In the genomic region with DNA sequence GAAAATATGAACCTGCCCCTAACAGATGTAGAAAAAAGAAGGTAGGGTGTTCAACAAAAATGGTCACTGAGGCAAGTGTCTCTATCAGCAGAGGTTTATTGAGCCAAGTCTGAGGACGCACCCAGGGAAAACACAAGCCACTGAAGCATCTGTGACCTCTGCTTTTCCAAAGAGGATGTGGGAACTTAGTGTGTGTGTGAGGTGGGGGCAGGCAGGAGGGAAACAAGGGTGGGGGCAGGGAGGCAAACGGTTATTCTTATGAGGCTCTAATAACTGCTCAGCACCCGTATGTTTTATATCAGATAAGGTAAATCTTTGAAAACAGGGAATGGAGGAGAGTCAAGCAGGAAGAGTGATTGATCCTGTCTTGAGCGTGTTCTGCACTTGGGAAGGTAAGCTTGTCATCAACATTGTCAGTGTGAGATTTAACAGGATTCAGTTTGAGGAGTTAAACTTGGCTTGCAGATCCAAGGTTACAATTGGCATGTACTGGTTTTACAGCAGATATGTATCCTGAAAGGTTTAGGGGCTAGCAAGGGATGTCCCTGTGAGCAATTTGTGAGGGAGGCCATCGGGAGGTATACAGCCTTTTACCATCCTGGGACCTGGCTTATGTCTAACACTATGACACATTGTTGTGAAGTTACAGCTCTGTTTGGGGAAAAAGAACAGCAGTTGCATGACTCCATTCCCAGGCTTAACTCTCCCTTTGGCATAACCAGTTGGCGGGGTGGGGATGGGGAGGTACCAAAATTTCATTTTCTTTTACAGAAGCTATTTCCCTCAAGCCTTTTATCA, we compare ENCODE assay signal across 21 cellular contexts. TPM values are rescaled to one million over a fixed set of nuclear protein-coding genes. Genes with fewer than 3 reads are reported as not detected.
A peak's percentile ranks its signal among the peaks of the same experiment; 100 is the strongest.
DNase-seq lines count a peak whose midpoint lies in the region; ATAC-seq and TF ChIP-seq lines count a peak whose summit lies in the region.
"Had no signal": no experiment of that assay in that cellular context is flagged by ENCODE, and none has a peak within 500 bp of the region (broad histone marks: within the 10 kb centered on the region; RNA-seq: fewer than 3 reads in every experiment).

No MANE protein-coding gene starts in this region.

- no peaks in the 10 kb centered on the region for H3K23me2 ChIP-seq in H9 (ENCODE audit: insufficient read length, low read depth, low read length, poor library complexity, severe bottlenecking)

- H4K20me1 ChIP-seq in H9 (ENCODE audit: control insufficient read depth, insufficient read depth, insufficient read length) (no peaks in the 10 kb centered on the region), SK-N-SH (ENCODE audit: insufficient read depth) (peaks cover 33% of the 10 kb centered on the region; the same call in 1 of the 2 replicates)

- no peak overlapping the region for H3K4ac ChIP-seq in H9 (ENCODE audit: low read depth, low read length)

- peaks cover 1 to 4% (median 2%) of the 10 kb centered on the region in 3 experiments; a peak in 3 of 7 replicates for H3K36me3 Mint-ChIP-seq in H9 (ENCODE audit: insufficient read depth in 1 of 3, low read depth in 3 of 3)
- H3K36me3 Mint-ChIP-seq: activated naive CD8-positive, alpha-beta T cell treated with anti-CD3 and anti-CD28 coated beads, Interleukin-2, amount 10 ng/mL, durations not matched to agents 7 days and 5 days; stimulated activated effector memory CD8-positive, alpha-beta T cell treated with anti-CD3 and anti-CD28 coated beads, Interleukin-12 subunit alpha, Interleukin-12 subunit beta, amount 100 ng/mL, for 72 hours had no signal

- no peak for TF ChIP-seq CTCF in H9 (conservative IDR thresholded peaks at IDR 0.05)
- TF ChIP-seq CTCF in SK-N-SH (IDR thresholded peaks at IDR 0.05): no peak
- TF ChIP-seq CTCF in fibroblast of mammary gland (conservative IDR thresholded peaks at IDR 0.05; ENCODE audit: control insufficient read depth, insufficient read depth, low read depth, low read length): no peak

- H3K18ac ChIP-seq in H9 (ENCODE audit: insufficient read length, low read depth, low read length): no peak overlapping the region

- H3K56ac ChIP-seq in H9 (ENCODE audit: insufficient read length, low read depth, low read length): no peak overlapping the region

- H3K4me3 ChIP-seq in SK-N-SH (ENCODE audit: low read depth in 2 of 2, low read length in 1 of 2): no peak overlapping the region
- H3K4me3 ChIP-seq in fibroblast of mammary gland (ENCODE audit: control insufficient read depth, low read depth, low read length): no peak overlapping the region
- no peak overlapping the region for H3K4me3 ChIP-seq in rectal smooth muscle tissue (ENCODE audit: low read length)
- H3K4me3 ChIP-seq: coronary artery, thoracic aorta had no signal

- no peaks in the 10 kb centered on the region for H3K9me2 ChIP-seq in SK-N-SH

- H3T11ph ChIP-seq in H9 (ENCODE audit: low read length): no peak overlapping the region

- peaks cover 12% of the 10 kb centered on the region for H3K79me1 ChIP-seq in H9 (ENCODE audit: insufficient read depth, low read depth, low read length, poor library complexity, severe bottlenecking)

- no peak overlapping the region for H3K23ac ChIP-seq in H9 (ENCODE audit: insufficient read length, low read depth, low read length)

- no peak overlapping the region for H2AK5ac ChIP-seq in H9 (ENCODE audit: insufficient read length, low read length)

- no peaks in the 10 kb centered on the region for H3K9me3 ChIP-seq in H9 (ENCODE audit: control insufficient read depth, low read depth, low read length)
- no peaks in the 10 kb centered on the region for H3K9me3 ChIP-seq in SK-N-SH
- H3K9me3 ChIP-seq: thoracic aorta had no signal

- H3K79me2 ChIP-seq in H9 (ENCODE audit: insufficient read depth, low read length): peaks cover 5% of the 10 kb centered on the region; the same call in 1 of the 2 replicates
- H3K79me2 ChIP-seq in SK-N-SH (ENCODE audit: insufficient read depth): peaks cover 34% of the 10 kb centered on the region

- peaks cover 53 to 62% of the 10 kb centered on the region in 2 experiments for H3K4me1 Mint-ChIP-seq in H9
- H3K4me1 Mint-ChIP-seq: activated naive CD8-positive, alpha-beta T cell treated with anti-CD3 and anti-CD28 coated beads, Interleukin-2, amount 10 ng/mL, durations not matched to agents 7 days and 5 days had no signal

- H2BK12ac ChIP-seq in H9 (ENCODE audit: insufficient read length, low read depth, low read length): no peak overlapping the region

- TF ChIP-seq RAD21 in SK-N-SH (IDR thresholded peaks at IDR 0.05; ENCODE audit: low read length): no peak

- ATAC-seq in HG03045 (IDR thresholded peaks at IDR 0.05; ENCODE audit: unreplicated experiment): no peak
- ATAC-seq in HG03432 (IDR thresholded peaks at IDR 0.05; ENCODE audit: unreplicated experiment): no peak
- ATAC-seq: activated CD4-positive, CD25-positive, alpha-beta regulatory T cell treated with anti-CD3 and anti-CD28 coated beads, Interleukin-2, amount 50 U/mL, for 24 hours; PC-3; stimulated activated effector memory CD8-positive, alpha-beta T cell treated with anti-CD3 and anti-CD28 coated beads, Interleukin-12 subunit alpha, Interleukin-12 subunit beta, amount 100 ng/mL, for 72 hours had no signal

- H2BK120ac ChIP-seq in H9 (ENCODE audit: low read depth, low read length, poor library complexity, severe bottlenecking): no peak overlapping the region

- no peak for TF ChIP-seq EP300 in SK-N-SH (IDR thresholded peaks at IDR 0.05; ENCODE audit: borderline replicate concordance in 1 of 2, low read depth in 1 of 2, low read length in 1 of 2)

- no peak overlapping the region for H3K14ac ChIP-seq in H9 (ENCODE audit: insufficient read depth, low read length)

- H3K36me3 ChIP-seq in SK-N-SH (replicated peaks in 1 of 2; ENCODE audit: control insufficient read depth in 1 of 2, insufficient read depth in 2 of 2, low read length in 1 of 2) (peaks cover 0 to 3% of the 10 kb centered on the region in 2 experiments), rectal smooth muscle tissue (ENCODE audit: control insufficient read depth, insufficient read depth, low read length) (no peaks in the 10 kb centered on the region)
- H3K36me3 ChIP-seq: brain microvascular endothelial cell, thoracic aorta had no signal

- H3K27ac Mint-ChIP-seq in H9: peak overlapping the region; percentile 6 to 99 (median 89); a peak in 5 of 7 replicates
- H3K27ac Mint-ChIP-seq: activated naive CD8-positive, alpha-beta T cell treated with anti-CD3 and anti-CD28 coated beads, Interleukin-2, amount 10 ng/mL, durations not matched to agents 7 days and 5 days; activated T-helper 1 cell treated with anti-CD3 and anti-CD28 coated beads, Interleukin-12 subunit alpha, Interleukin-12 subunit beta, Interleukin-2, Interleukin-4 antibody, amounts not matched to agents 30 ng/mL and 10 ng/mL and 1 ng/mL, durations not matched to agents 14 hours and 24 hours and 36 hours; HFFc6; T-helper 2 cell treated with Interferon-gamma antibody and Interleukin-4, amounts not matched to agents 5 μg/mL and 100 μg/mL, for 36 hours had no signal

- POLR2A ChIA-PET in SK-N-SH (lab: Yijun Ruan, JAX): interaction anchor here (0.6 kb wide), 1 partner anchor 12 kb away, joined by 3 read pairs; no protein-coding TSS in a partner anchor

- no peaks in the 10 kb centered on the region for H3K27me3 Mint-ChIP-seq in H9 (ENCODE audit: low read depth)
- H3K27me3 Mint-ChIP-seq: activated naive CD8-positive, alpha-beta T cell treated with anti-CD3 and anti-CD28 coated beads, Interleukin-2, amount 10 ng/mL, durations not matched to agents 7 days and 5 days had no signal

- no peak overlapping the region for H3K9ac ChIP-seq in H9 (ENCODE audit: extremely low read depth, insufficient read length, low read length)
- no peak overlapping the region for H3K9ac ChIP-seq in SK-N-SH
- no peak overlapping the region for H3K9ac ChIP-seq in rectal smooth muscle tissue (ENCODE audit: low read length)

- H4K8ac ChIP-seq in H9 (replicated peaks; ENCODE audit: insufficient read length, low read depth, low read length): no peak overlapping the region

- H2AFZ ChIP-seq in H9 (ENCODE audit: low read length): no peak overlapping the region
- H2AFZ ChIP-seq in SK-N-SH (ENCODE audit: low read depth): no peak overlapping the region

- H3K27ac ChIP-seq in H9 (ENCODE audit: insufficient read length, low read depth, low read length): no peak overlapping the region
- peak overlapping the region in 1 of 2 experiments; percentile 50; a peak in 2 of 4 replicates for H3K27ac ChIP-seq in SK-N-SH (ENCODE audit: low read depth in 2 of 2, low read length in 1 of 2)
- H3K27ac ChIP-seq in rectal smooth muscle tissue (ENCODE audit: low read depth, low read length): peak overlapping the region; percentile 67
- H3K27ac ChIP-seq: brain microvascular endothelial cell, coronary artery, thoracic aorta had no signal

- no peaks in the 10 kb centered on the region for H3K27me3 ChIP-seq in H9 (ENCODE audit: insufficient read depth, low read length)
- H3K27me3 ChIP-seq in SK-N-SH (ENCODE audit: insufficient read depth): no peaks in the 10 kb centered on the region
- H3K27me3 ChIP-seq in rectal smooth muscle tissue (ENCODE audit: control insufficient read depth, insufficient read depth, low read length): no peaks in the 10 kb centered on the region
- H3K27me3 ChIP-seq: brain microvascular endothelial cell had no signal

- H2BK20ac ChIP-seq in H9 (ENCODE audit: low read depth, low read length, poor library complexity, severe bottlenecking): no peak overlapping the region

- H3K4me3 Mint-ChIP-seq in H9: no peak overlapping the region
- H3K4me3 Mint-ChIP-seq: activated naive CD8-positive, alpha-beta T cell treated with anti-CD3 and anti-CD28 coated beads, Interleukin-2, amount 10 ng/mL, durations not matched to agents 7 days and 5 days; activated T-helper 1 cell treated with anti-CD3 and anti-CD28 coated beads, Interleukin-12 subunit alpha, Interleukin-12 subunit beta, Interleukin-2, Interleukin-4 antibody, amounts not matched to agents 30 ng/mL and 10 ng/mL and 1 ng/mL, durations not matched to agents 14 hours and 24 hours and 36 hours; HFFc6; stimulated activated effector memory CD8-positive, alpha-beta T cell treated with anti-CD3 and anti-CD28 coated beads, Interleukin-12 subunit alpha, Interleukin-12 subunit beta, amount 100 ng/mL, for 72 hours; T-helper 2 cell treated with Interferon-gamma antibody and Interleukin-4, amounts not matched to agents 5 μg/mL and 100 μg/mL, for 36 hours had no signal

- WGBS in H9 (ENCODE audit: extremely low coverage, insufficient read length, low lambda C conversion rate): no CpG with 5 or more reads among the region's 6 CpGs
- 62% methylated on average over 6 of the region's 6 CpGs for WGBS in SK-N-SH (ENCODE audit: low lambda C conversion rate)

- no peak overlapping the region for H2BK15ac ChIP-seq in H9 (ENCODE audit: low read depth, low read length)

- CTCF ChIA-PET in SK-N-SH (lab: Yijun Ruan, JAX): interaction anchor here (0.9 to 1.0 kb wide), 2 partner anchors 29 to 31 kb away, joined by 3 read pairs; no protein-coding TSS in a partner anchor

- H3F3A ChIP-seq in SK-N-SH (replicated peaks; ENCODE audit: insufficient read depth): no peaks in the 10 kb centered on the region

- H3K9me3 Mint-ChIP-seq in H9: no peaks in the 10 kb centered on the region
- H3K9me3 Mint-ChIP-seq: activated naive CD8-positive, alpha-beta T cell treated with anti-CD3 and anti-CD28 coated beads, Interleukin-2, amount 10 ng/mL, durations not matched to agents 7 days and 5 days; activated T-helper 1 cell treated with anti-CD3 and anti-CD28 coated beads, Interleukin-12 subunit alpha, Interleukin-12 subunit beta, Interleukin-2, Interleukin-4 antibody, amounts not matched to agents 30 ng/mL and 10 ng/mL and 1 ng/mL, durations not matched to agents 14 hours and 24 hours and 36 hours; HFFc6; stimulated activated effector memory CD8-positive, alpha-beta T cell treated with anti-CD3 and anti-CD28 coated beads, Interleukin-12 subunit alpha, Interleukin-12 subunit beta, amount 100 ng/mL, for 72 hours; T-helper 2 cell treated with Interferon-gamma antibody and Interleukin-4, amounts not matched to agents 5 μg/mL and 100 μg/mL, for 36 hours had no signal

- no peak overlapping the region for H4K91ac ChIP-seq in H9 (ENCODE audit: insufficient read length, low read depth, low read length)

- DNase-seq in H9 (no peak), SK-N-SH (no peak), fibroblast of mammary gland (ENCODE audit: low read depth) (peak; percentile 31), RKO (ENCODE audit: low spot score) (no peak)
- DNase-seq: activated CD8-positive, alpha-beta memory T cell treated with anti-CD3 and anti-CD28 coated beads for 24 hours; activated naive CD8-positive, alpha-beta T cell treated with anti-CD3 and anti-CD28 coated beads, Interleukin-2, amount 10 ng/mL, durations not matched to agents 7 days and 5 days; brain microvascular endothelial cell; foreskin melanocyte; HFFc6; NCI-H1105 treated with DMSO at 0.1 percent for 48 hours; NCI-H774; PC-3 had no signal

- no peak overlapping the region for H2BK5ac ChIP-seq in H9 (ENCODE audit: insufficient read length, low read length)

- no peak overlapping the region for H4K5ac ChIP-seq in H9 (ENCODE audit: insufficient read length, low read depth, low read length)

- peaks cover 7% of the 10 kb centered on the region; the same call in 1 of the 2 replicates for H3K4me1 ChIP-seq in H9 (ENCODE audit: insufficient read depth, low read length)
- H3K4me1 ChIP-seq in SK-N-SH (ENCODE audit: control insufficient read depth in 1 of 2, insufficient read depth in 2 of 2, low read depth in 1 of 2, low read length in 1 of 2): peaks cover 22 to 54% of the 10 kb centered on the region in 2 experiments
- peaks cover 35% of the 10 kb centered on the region for H3K4me1 ChIP-seq in rectal smooth muscle tissue (ENCODE audit: control insufficient read depth, insufficient read depth, low read length)

- H3K4me2 ChIP-seq in H9 (ENCODE audit: insufficient read depth, insufficient read length, low read length) (no peak overlapping the region), SK-N-SH (no peak overlapping the region)

RNA-seq across cellular contexts. Expression of gene NINL, which starts 33.7 kb away (rescaled TPM):
- total RNA-seq in H9 (2021): 29.2 and 34.3 TPM in 2 replicates
- polyA plus RNA-seq in SK-N-SH (2012; rRNA removed): 22.5 and 23.9 TPM in 2 replicates
- 13.1 and 17.3 TPM in 2 replicates for polyA plus RNA-seq in SK-N-SH (2012; cell fraction: cytosol; rRNA removed)
- polyA plus RNA-seq in SK-N-SH (2012; cell fraction: nucleus; rRNA removed): 92.5 and 116 TPM in 2 replicates
